Comparison of ENCODE assay signal across 8 cellular contexts in the genomic region with DNA sequence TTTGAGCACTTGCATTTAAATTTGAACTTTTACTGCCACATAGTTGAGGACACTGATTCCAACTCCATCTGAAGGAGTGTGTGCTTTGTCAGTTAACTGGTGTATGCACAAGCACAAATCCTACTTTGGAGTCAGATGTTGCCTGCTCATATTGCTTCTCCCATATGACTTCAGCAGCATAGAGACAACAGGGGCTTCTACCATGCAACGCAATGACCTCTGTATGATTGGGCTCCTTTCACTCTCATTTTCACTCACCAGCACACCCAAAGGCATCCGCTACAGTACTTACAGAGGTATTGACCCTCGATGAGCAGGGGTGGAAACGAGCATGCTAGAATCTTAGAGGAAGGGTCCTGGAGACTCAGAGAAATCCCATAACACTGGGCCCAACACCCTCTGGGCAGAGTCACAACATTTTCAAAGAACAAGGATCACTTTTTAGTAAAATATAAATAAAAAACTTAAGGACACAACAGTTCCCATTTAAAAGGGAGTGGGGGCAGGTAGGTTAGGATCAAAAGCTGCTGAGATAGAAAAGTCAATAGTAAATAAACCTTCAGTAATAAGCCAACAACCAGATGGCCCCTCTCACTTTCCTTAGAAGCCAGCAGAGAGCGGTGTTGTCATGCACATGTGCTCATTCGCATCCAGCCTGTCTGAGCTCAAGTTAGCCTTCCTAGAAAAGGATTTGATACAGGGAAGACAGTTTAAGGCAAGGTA.
DNase-seq lines count a peak whose midpoint lies in the region; ATAC-seq and TF ChIP-seq lines count a peak whose summit lies in the region.

No MANE protein-coding gene starts in this region.

- H3K4me3 ChIP-seq in thyroid gland (replicated peaks in 1 of 3) = no peak overlapping the region

- intact Hi-C loops in thyroid gland (cut with DNase I) = no loop called here

- H3K27ac ChIP-seq in 22Rv1 = peak overlapping the region; percentile 60
- H3K27ac ChIP-seq in thyroid gland = no peak overlapping the region

- no peaks in the 10 kb centered on the region for H3K36me3 ChIP-seq in thyroid gland

- peak; percentile 78 for TF ChIP-seq CTCF in 22Rv1 (IDR thresholded peaks at IDR 0.05)
- TF ChIP-seq CTCF in GM13977 (IDR thresholded peaks at IDR 0.05; ENCODE audit: extremely low read depth, insufficient read depth, missing control alignments) = peak; percentile 68
- peak; percentile 30 to 89 (median 80) for TF ChIP-seq CTCF in thyroid gland (IDR thresholded peaks at IDR 0.05)

- 33 to 35% methylated on average over 6 of the region's 6 CpGs for WGBS in thyroid gland, 2 donors

- peak; percentile 76 for ATAC-seq in HG03520 (IDR thresholded peaks at IDR 0.05; ENCODE audit: unreplicated experiment)
- no peak for ATAC-seq in activated CD4-positive, CD25-positive, alpha-beta regulatory T cell treated with anti-CD3 and anti-CD28 coated beads, Interleukin-2, amount 50 U/mL, for 24 hours

- in situ Hi-C loops in GM13977 (cut with MboI; ENCODE audit: low pct_unique_long_range_greater_than_20kb, low sequenced_read_pairs, unreplicated experiment) = loop anchor here (25.0 kb wide), 2 partner anchors 496 to 1096 kb away; no protein-coding TSS in a partner anchor

- H3K9me3 ChIP-seq in thyroid gland = no peaks in the 10 kb centered on the region

- no peak for TF ChIP-seq POLR2A in thyroid gland (IDR thresholded peaks at IDR 0.05)

- H3K4me1 ChIP-seq in thyroid gland = no peaks in the 10 kb centered on the region

- DNase-seq in GM13977 (ENCODE audit: low spot score) (peak; percentile 57), NCI-H526 treated with DMSO at 0.1 percent for 48 hours (lab: John Stamatoyannopoulos, UW) (peak; percentile 24), brain pericyte (ENCODE audit: low read depth, low spot score) (peak; percentile 38), iris pigment epithelial cell (ENCODE audit: low read depth) (peak; percentile 76), thyroid gland (peak; percentile 62 to 63)

- H3K27me3 ChIP-seq in thyroid gland = no peaks in the 10 kb centered on the region

Comparison
In these comparisons a context has a peak if more than half of its experiments do, and no peak if none do; other contexts are left out.
1. DNase-seq: peak in every context shown above with its lines; median percentile 76 in iris pigment epithelial cell; 62 in thyroid gland; 57 in GM13977; 38 in brain pericyte; 24 in NCI-H526 treated with DMSO at 0.1 percent for 48 hours.